In the genomic region with DNA sequence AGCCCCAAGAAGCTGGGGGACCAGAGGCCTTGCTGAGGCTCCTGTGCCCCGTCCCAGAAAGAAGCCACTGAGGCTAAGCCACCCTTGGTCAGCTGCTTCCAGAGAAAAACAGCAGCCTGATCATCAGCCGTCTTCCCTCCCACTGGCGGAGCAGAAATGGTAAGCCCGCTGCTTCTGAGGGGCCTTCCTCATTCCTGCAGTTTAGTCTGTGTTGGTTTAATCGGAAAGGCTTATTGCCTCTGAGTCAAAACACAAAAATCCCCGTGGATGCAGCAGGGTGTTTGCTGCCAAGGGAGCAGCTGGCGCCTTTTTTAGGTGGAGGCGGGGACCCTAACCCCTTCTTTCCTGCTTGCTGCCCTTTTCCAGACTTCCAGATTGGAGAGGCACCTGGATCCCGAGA, we compare ENCODE assay signal across 16 cellular contexts. TPM values are rescaled to one million over a fixed set of nuclear protein-coding genes. Genes with fewer than 3 reads are reported as not detected.
DNase-seq lines count a peak whose midpoint lies in the region; FAIRE-seq and TF ChIP-seq lines count a peak whose summit lies in the region.
"Had no signal": no experiment of that assay in that cellular context is flagged by ENCODE, and none has a peak within 500 bp of the region (broad histone marks: within the 10 kb centered on the region; RNA-seq: fewer than 3 reads in every experiment).

No MANE protein-coding gene starts in this region.

- intact Hi-C loops in left ventricle myocardium inferior (cut with micrococcal nuclease): no loop called here
- intact Hi-C loops in sigmoid colon (cut with DNase I): no loop called here

- TF ChIP-seq EP300 in sigmoid colon (IDR thresholded peaks at IDR 0.05): no peak

- H3K27ac ChIP-seq in left ventricle myocardium inferior (replicated peaks): peak overlapping the region; percentile 36
- H3K27ac ChIP-seq in sigmoid colon: peak overlapping the region; percentile 45 to 87 (median 86)
- H3K27ac ChIP-seq: KMS-11 had no signal

- H3K4me1 ChIP-seq in left ventricle myocardium inferior: peaks cover 57% of the 10 kb centered on the region
- peaks cover 0 to 80% (median 69%) of the 10 kb centered on the region in 4 donors for H3K4me1 ChIP-seq in sigmoid colon
- H3K4me1 ChIP-seq: HAP-1 had no signal

- no peak for TF ChIP-seq POLR2A in sigmoid colon (IDR thresholded peaks at IDR 0.05)

- peak overlapping the region; percentile 2; the same call in 1 of the 2 replicates for H3K4me3 ChIP-seq in AG10803 (ENCODE audit: low read length)
- no peak overlapping the region for H3K4me3 ChIP-seq in left ventricle myocardium inferior
- no peak overlapping the region for H3K4me3 ChIP-seq in sigmoid colon
- H3K4me3 ChIP-seq: HAP-1 had no signal

- TF ChIP-seq CTCF in AG10803 (conservative IDR thresholded peaks at IDR 0.05; ENCODE audit: low read length) (no peak), left ventricle myocardium inferior (IDR thresholded peaks at IDR 0.05; ENCODE audit: borderline replicate concordance) (no peak), sigmoid colon (IDR thresholded peaks at IDR 0.05) (no peak)

- H3K36me3 ChIP-seq in left ventricle myocardium inferior (no peaks in the 10 kb centered on the region), sigmoid colon (no peaks in the 10 kb centered on the region)
- H3K36me3 ChIP-seq: HAP-1 had no signal

- WGBS in sigmoid colon, 2 donors: 68 to 69% methylated on average over 9 of the region's 9 CpGs

- H3K9me3 ChIP-seq in left ventricle myocardium inferior (replicated peaks): no peaks in the 10 kb centered on the region
- no peaks in the 10 kb centered on the region for H3K9me3 ChIP-seq in sigmoid colon
- H3K9me3 ChIP-seq: HAP-1 had no signal

- DNase-seq in AG10803 (ENCODE audit: low read depth) (peak; percentile 85), amniotic epithelial cell (ENCODE audit: low read depth) (peak; percentile 81), left ventricle myocardium inferior (no peak), sigmoid colon (no peak), HTR-8/SVneo (ENCODE audit: insufficient read length, low spot score) (no peak), NCI-H187 treated with DMSO at 0.1 percent for 48 hours (lab: John Stamatoyannopoulos, UW) (no peak), NOMO-1 (lab: John Stamatoyannopoulos, UW; ENCODE audit: unreplicated experiment in 2 of 2) (no peak), NCI-H774 (lab: John Stamatoyannopoulos, UW) (no peak)
- DNase-seq: activated T-cell treated with anti-CD3 and anti-CD28 coated beads, Interleukin-2, amount 50 U/mL, for 72 hours; cerebellar nuclear complex; midbrain; NCI-H226; SIG-M5; WERI-Rb-1 had no signal

- no peaks in the 10 kb centered on the region for H3K27me3 ChIP-seq in left ventricle myocardium inferior (ENCODE audit: low read depth)
- no peaks in the 10 kb centered on the region for H3K27me3 ChIP-seq in sigmoid colon

- no peak for FAIRE-seq in HTR-8/SVneo (lab: Jason Lieb, UNC)

RNA-seq across cellular contexts. Expression of gene SPSB1, which starts 33.9 kb away (rescaled TPM):
- 17.6 TPM for total RNA-seq in left ventricle myocardium inferior
- total RNA-seq in sigmoid colon: 10 to 100 TPM; 17.4 to 34.3 (median 24.1) TPM
- polyA plus RNA-seq in sigmoid colon: 10 to 100 TPM; 25.7 to 31.2 (median 26.4) TPM

Comparison
In these comparisons a context has a peak if more than half of its experiments do, and no peak if none do; other contexts are left out.
1. DNase-seq: peak in AG10803 (single experiment) and amniotic epithelial cell (single experiment); none in left ventricle myocardium inferior (single experiment), sigmoid colon (single experiment), HTR-8/SVneo (single experiment), NCI-H187 treated with DMSO at 0.1 percent for 48 hours (single experiment), NOMO-1 (0 of 2) and NCI-H774 (single experiment).